ENCODE assay signal across 8 cellular contexts in genomic region chr1:214280386-214281029, GRCh38. TPM values are rescaled to one million over a fixed set of nuclear protein-coding genes. Genes with fewer than 3 reads are reported as not detected.
DNase-seq lines count a peak whose midpoint lies in the region; ATAC-seq and TF ChIP-seq lines count a peak whose summit lies in the region.

No MANE protein-coding gene starts in this region.

- H3K4me2 ChIP-seq in BLaER1 treated with 17β-estradiol and CSF1 and Interleukin-3, amounts not matched to agents 10 nM and 100 nM = peak overlapping the region; percentile 84 to 99 (median 97)
- peak overlapping the region; percentile 89 for H3K4me2 ChIP-seq in trophoblast cell (ENCODE audit: low read length)

- H2BK5ac ChIP-seq in trophoblast cell (ENCODE audit: low read depth, low read length, poor library complexity) = peak overlapping the region; percentile 83

- peak overlapping the region; percentile 98 for H3K14ac ChIP-seq in trophoblast cell (ENCODE audit: low read length)

- no peak overlapping the region for H3K23ac ChIP-seq in trophoblast cell (ENCODE audit: low read length)

- DNase-seq in NCI-H226 (peak; percentile 32), left ventricle myocardium inferior (peak; percentile 29), trophoblast cell (peak; percentile 45 to 66), GF-D8 (lab: John Stamatoyannopoulos, UW) (no peak)

- H3K4me1 Mint-ChIP-seq in activated naive CD4-positive, alpha-beta T cell treated with anti-CD3 and anti-CD28 coated beads, Interleukin-2, amount 50 U/mL, for 24 hours = peaks cover 46% of the 10 kb centered on the region

- no peaks in the 10 kb centered on the region for H3K9me3 Mint-ChIP-seq in activated naive CD4-positive, alpha-beta T cell treated with anti-CD3 and anti-CD28 coated beads, Interleukin-2, amount 50 U/mL, for 24 hours

- peak overlapping the region; percentile 89 for H2BK120ac ChIP-seq in trophoblast cell (ENCODE audit: insufficient read depth, low read length, poor library complexity)

- H3K4me1 ChIP-seq in BLaER1 treated with 17β-estradiol and CSF1 and Interleukin-3, amounts not matched to agents 10 nM and 100 nM = peaks cover 23 to 39% (median 29%) of the 10 kb centered on the region in 10 experiments
- H3K4me1 ChIP-seq in left ventricle myocardium inferior (peaks cover 73% of the 10 kb centered on the region), trophoblast cell (ENCODE audit: control insufficient read depth in 1 of 2, insufficient read depth in 2 of 2, low read length in 2 of 2) (peaks cover 8 to 17% of the 10 kb centered on the region in 2 experiments)

- intact Hi-C loops in left ventricle myocardium inferior (cut with micrococcal nuclease) = no loop called here

- peaks cover 18% of the 10 kb centered on the region for H3K79me2 ChIP-seq in trophoblast cell (ENCODE audit: control insufficient read depth, insufficient read depth, low read length, poor library complexity)

- peaks cover 6 to 14% (median 11%) of the 10 kb centered on the region in 11 experiments; a peak in 17 of 22 replicates for H3K9me3 ChIP-seq in BLaER1 treated with 17β-estradiol and CSF1 and Interleukin-3, amounts not matched to agents 10 nM and 100 nM (replicated peaks in 1 of 11)
- H3K9me3 ChIP-seq in left ventricle myocardium inferior (replicated peaks) (peaks cover 2% of the 10 kb centered on the region), trophoblast cell (ENCODE audit: insufficient read depth, low read depth, low read length) (no peaks in the 10 kb centered on the region)

- H4K12ac ChIP-seq in trophoblast cell (ENCODE audit: low read depth, low read length) = peak overlapping the region; percentile 99

- peaks cover 0 to 9% (median 0%) of the 10 kb centered on the region in 11 experiments; a peak in 2 of 22 replicates for H3K36me3 ChIP-seq in BLaER1 treated with 17β-estradiol and CSF1 and Interleukin-3, amounts not matched to agents 10 nM and 100 nM
- H3K36me3 ChIP-seq in left ventricle myocardium inferior (no peaks in the 10 kb centered on the region), trophoblast cell (ENCODE audit: control insufficient read depth in 1 of 2, insufficient read depth in 2 of 2, low read length in 2 of 2) (no peaks in the 10 kb centered on the region)

- TF ChIP-seq CTCF in left ventricle myocardium inferior (IDR thresholded peaks at IDR 0.05; ENCODE audit: borderline replicate concordance) = peak; percentile 15

- H3K4me3 ChIP-seq in BLaER1 treated with 17β-estradiol and CSF1 and Interleukin-3, amounts not matched to agents 10 nM and 100 nM = peak overlapping the region; percentile 83 to 94 (median 89)
- peak overlapping the region; percentile 84 for H3K4me3 ChIP-seq in left ventricle myocardium inferior
- H3K4me3 ChIP-seq in trophoblast cell (ENCODE audit: low read depth, low read length) = peak overlapping the region; percentile 86

- H3K4ac ChIP-seq in trophoblast cell (ENCODE audit: low read depth, low read length) = peak overlapping the region; percentile 93

- H3K27me3 ChIP-seq in BLaER1 treated with 17β-estradiol and CSF1 and Interleukin-3, amounts not matched to agents 10 nM and 100 nM = no peaks in the 10 kb centered on the region
- H3K27me3 ChIP-seq in left ventricle myocardium inferior (ENCODE audit: low read depth) (no peaks in the 10 kb centered on the region), trophoblast cell (ENCODE audit: insufficient read depth, low read length) (no peaks in the 10 kb centered on the region)

- peak overlapping the region; percentile 86 to 97 (median 95) for H3K27ac ChIP-seq in BLaER1 treated with 17β-estradiol and CSF1 and Interleukin-3, amounts not matched to agents 10 nM and 100 nM
- H3K27ac ChIP-seq in left ventricle myocardium inferior (replicated peaks) (peak overlapping the region; percentile 98), trophoblast cell (ENCODE audit: low read depth, low read length) (peak overlapping the region; percentile 100)

- no peaks in the 10 kb centered on the region for H3K27me3 Mint-ChIP-seq in activated naive CD4-positive, alpha-beta T cell treated with anti-CD3 and anti-CD28 coated beads, Interleukin-2, amount 50 U/mL, for 24 hours

- ATAC-seq in GM18519 (IDR thresholded peaks at IDR 0.05; ENCODE audit: low FRiP score, unreplicated experiment) (peak; percentile 55), HG02981 (IDR thresholded peaks at IDR 0.05; ENCODE audit: unreplicated experiment) (peak; percentile 14)

- H4K20me1 ChIP-seq in BLaER1 treated with 17β-estradiol and CSF1 and Interleukin-3, amounts not matched to agents 10 nM and 100 nM = peaks cover 0 to 12% (median 0%) of the 10 kb centered on the region in 11 experiments; a peak in 2 of 22 replicates

- no peak overlapping the region for H3K27ac Mint-ChIP-seq in activated naive CD4-positive, alpha-beta T cell treated with anti-CD3 and anti-CD28 coated beads, Interleukin-2, amount 50 U/mL, for 24 hours

- H2AFZ ChIP-seq in trophoblast cell (ENCODE audit: insufficient read depth, low read length, poor library complexity) = peak overlapping the region; percentile 89

- H3K4me3 Mint-ChIP-seq in activated naive CD4-positive, alpha-beta T cell treated with anti-CD3 and anti-CD28 coated beads, Interleukin-2, amount 50 U/mL, for 24 hours = peak overlapping the region; percentile 87

- peaks cover 22% of the 10 kb centered on the region for H3K79me1 ChIP-seq in trophoblast cell (ENCODE audit: low read length)

- peak overlapping the region; percentile 88 to 97 (median 94) for H3K9ac ChIP-seq in BLaER1 treated with 17β-estradiol and CSF1 and Interleukin-3, amounts not matched to agents 10 nM and 100 nM
- peak overlapping the region; percentile 87 for H3K9ac ChIP-seq in trophoblast cell (ENCODE audit: low read length)

- peak overlapping the region; percentile 99 for H4K91ac ChIP-seq in trophoblast cell (ENCODE audit: low read depth, low read length)

- WGBS in trophoblast cell (ENCODE audit: extremely low coverage, insufficient coverage, insufficient read length) = no CpG with 5 or more reads among the region's 44 CpGs

- H4K8ac ChIP-seq in trophoblast cell (ENCODE audit: low read depth, low read length) = peak overlapping the region; percentile 95

- H3K18ac ChIP-seq in trophoblast cell (ENCODE audit: low read length) = peak overlapping the region; percentile 99

- peak overlapping the region; percentile 46 for H2AK5ac ChIP-seq in trophoblast cell (ENCODE audit: low read length)

- H2BK12ac ChIP-seq in trophoblast cell (ENCODE audit: low read length) = peak overlapping the region; percentile 11

- peaks cover 2% of the 10 kb centered on the region for H3K36me3 Mint-ChIP-seq in activated naive CD4-positive, alpha-beta T cell treated with anti-CD3 and anti-CD28 coated beads, Interleukin-2, amount 50 U/mL, for 24 hours

RNA-seq across cellular contexts. Expression of gene SMYD2, which starts 0.5 kb away (rescaled TPM):
- 247 TPM for total RNA-seq in left ventricle myocardium inferior
- polyA plus RNA-seq in trophoblast cell (2013) = 69.5 and 72.9 TPM in 2 replicates
